In genomic region chr14:88562831-88563686, GRCh38 we compare ENCODE assay signal across 1 cellular context.
TF ChIP-seq lines count a peak whose summit lies in the region.

ZC3H14 (plus strand) TSS chr14:88563037; CDS start chr14:88563134, 97 bp downstream.

TF ChIP-seq in Ishikawa, 13 proteins besides CTCF, POLR2A, EP300 and RAD21 (continued from another document):
- TF ChIP-seq MAX (IDR thresholded peaks at IDR 0.05): peak; percentile 80
